ENCODE assay signal across 1 cellular context in genomic region chr1:51305371-51305823, GRCh38.
TF ChIP-seq lines count a peak whose summit lies in the region.

No MANE protein-coding gene starts in this region.

TF ChIP-seq in HepG2, 621 proteins besides CTCF, POLR2A, EP300 and RAD21 (continued from another document):
- 0 out of 2 replicates have a peak, but pooled peaks have one; percentile 33 for TF ChIP-seq PAXIP1 (CRISPR knock-in tag; conservative IDR thresholded peaks at IDR 0.05)
- TF ChIP-seq CENPX (CRISPR knock-in tag; IDR thresholded peaks at IDR 0.05): no peak
- TF ChIP-seq ZBTB38 (CRISPR knock-in tag; IDR thresholded peaks at IDR 0.05): no peak
- TF ChIP-seq KDM2A (CRISPR knock-in tag; IDR thresholded peaks at IDR 0.05; ENCODE audit: borderline replicate concordance, low read depth): peak; percentile 22; the same call in 1 of the 2 replicates
- TF ChIP-seq YEATS2 (CRISPR knock-in tag; IDR thresholded peaks at IDR 0.05; ENCODE audit: borderline replicate concordance): no peak
- no peak for TF ChIP-seq IRF1 (CRISPR knock-in tag; IDR thresholded peaks at IDR 0.05; ENCODE audit: low read depth)
- no peak for TF ChIP-seq REPIN1 (CRISPR knock-in tag; IDR thresholded peaks at IDR 0.05; ENCODE audit: borderline replicate concordance, low read depth)
- TF ChIP-seq PHF21A (CRISPR knock-in tag; IDR thresholded peaks at IDR 0.05): peak; percentile 55; the same call in 1 of the 2 replicates
- TF ChIP-seq THAP8 (CRISPR knock-in tag; IDR thresholded peaks at IDR 0.05; ENCODE audit: borderline replicate concordance): no peak
- TF ChIP-seq ARNTL (CRISPR knock-in tag; IDR thresholded peaks at IDR 0.05): no peak
- no peak for TF ChIP-seq SSRP1 (CRISPR knock-in tag; IDR thresholded peaks at IDR 0.05)
- TF ChIP-seq ZNF556 (CRISPR knock-in tag; IDR thresholded peaks at IDR 0.05; ENCODE audit: borderline replicate concordance): no peak
- TF ChIP-seq SMARCC2 (IDR thresholded peaks at IDR 0.05): no peak
- no peak; the same call in 1 of the 2 replicates for TF ChIP-seq RXRA (CRISPR knock-in tag; IDR thresholded peaks at IDR 0.05)
- TF ChIP-seq LCORL (IDR thresholded peaks at IDR 0.05): no peak
- TF ChIP-seq LCORL (CRISPR knock-in tag; IDR thresholded peaks at IDR 0.05): 0 out of 2 replicates have a peak, but pooled peaks have one; percentile 43
- no peak for TF ChIP-seq RNF2 (conservative IDR thresholded peaks at IDR 0.05; ENCODE audit: low read depth)
- TF ChIP-seq CBX5 (CRISPR knock-in tag; IDR thresholded peaks at IDR 0.05; ENCODE audit: borderline replicate concordance): 0 out of 2 replicates have a peak, but pooled peaks have one; percentile 19
- no peak for TF ChIP-seq ZNF792 (CRISPR knock-in tag; IDR thresholded peaks at IDR 0.05)
- no peak for TF ChIP-seq HOXA7 (CRISPR knock-in tag; IDR thresholded peaks at IDR 0.05)
- TF ChIP-seq ZNF687 (CRISPR knock-in tag; IDR thresholded peaks at IDR 0.05): peak; percentile 34; the same call in 1 of the 2 replicates
- TF ChIP-seq SRF (IDR thresholded peaks at IDR 0.05; ENCODE audit: low read depth, low read length): no peak
- no peak for TF ChIP-seq ZNF350 (CRISPR knock-in tag; IDR thresholded peaks at IDR 0.05; ENCODE audit: borderline replicate concordance, low read depth)
- no peak for TF ChIP-seq ISX (CRISPR knock-in tag; conservative IDR thresholded peaks at IDR 0.05)
- no peak for TF ChIP-seq ZNF33A (CRISPR knock-in tag; IDR thresholded peaks at IDR 0.05; ENCODE audit: borderline replicate concordance)
- TF ChIP-seq ZNF513 (CRISPR knock-in tag; conservative IDR thresholded peaks at IDR 0.05): no peak
- no peak for TF ChIP-seq ZNF367 (CRISPR knock-in tag; IDR thresholded peaks at IDR 0.05; ENCODE audit: borderline replicate concordance)
- TF ChIP-seq HNF1B (CRISPR knock-in tag; IDR thresholded peaks at IDR 0.05): peak; percentile 85
- peak; percentile 96 for TF ChIP-seq GFI1 (CRISPR knock-in tag; IDR thresholded peaks at IDR 0.05; ENCODE audit: borderline replicate concordance)
